ENCODE assay signal across 19 cellular contexts in genomic region chr10:63123963-63124362, GRCh38. TPM values are rescaled to one million over a fixed set of nuclear protein-coding genes. Genes with fewer than 3 reads are reported as not detected.
DNase-seq lines count a peak whose midpoint lies in the region; FAIRE-seq and TF ChIP-seq lines count a peak whose summit lies in the region.
"Had no signal": no experiment of that assay in that cellular context is flagged by ENCODE, and none has a peak within 500 bp of the region (broad histone marks: within the 10 kb centered on the region; RNA-seq: fewer than 3 reads in every experiment).

No MANE protein-coding gene starts in this region.

- H3K27me3 Mint-ChIP-seq in glutamatergic neuron (ENCODE audit: unreplicated experiment) = peaks cover 17% of the 10 kb centered on the region

- no peak for FAIRE-seq in frontal cortex (lab: Jason Lieb, UNC)
- FAIRE-seq: D721Med, GM12878, GM19239 had no signal

- peaks cover 24% of the 10 kb centered on the region for H3K9me3 Mint-ChIP-seq in glutamatergic neuron (ENCODE audit: unreplicated experiment)
- H3K9me3 Mint-ChIP-seq: CD4-positive, alpha-beta T cell had no signal

- no peak overlapping the region for H3K4me3 ChIP-seq in AG10803 (ENCODE audit: low read length)
- H3K4me3 ChIP-seq: GM12878, GM23248, HAP-1 had no signal

- H3K4me3 Mint-ChIP-seq in glutamatergic neuron (ENCODE audit: unreplicated experiment) = peak overlapping the region; percentile 25
- H3K4me3 Mint-ChIP-seq: CD4-positive, alpha-beta T cell had no signal

- peaks cover 17% of the 10 kb centered on the region for H3K4me1 Mint-ChIP-seq in glutamatergic neuron (ENCODE audit: low read depth, unreplicated experiment)

- DNase-seq in AG10803 (ENCODE audit: low read depth) (peak; percentile 42), M059J (ENCODE audit: low read depth) (peak; percentile 19), astrocyte of the hippocampus (ENCODE audit: low read depth, low spot score) (peak; percentile 58), glutamatergic neuron (no peak), LoVo (ENCODE audit: low spot score) (no peak), DMS153 treated with DMSO at 0.1 percent for 48 hours (lab: John Stamatoyannopoulos, UW; ENCODE audit: unreplicated experiment) (no peak), glomerular visceral epithelial cell (ENCODE audit: extremely low spot score) (no peak), frontal cortex (ENCODE audit: low spot score in 2 of 2) (no peak)
- DNase-seq: AML-193; Caco-2; CD4-positive, alpha-beta T cell; DMS79 treated with DMSO at 0.1 percent for 48 hours; GM23248; IMR-90; KBM-7 had no signal

- TF ChIP-seq CTCF in AG10803 (conservative IDR thresholded peaks at IDR 0.05; ENCODE audit: low read length) (no peak), glutamatergic neuron (IDR thresholded peaks at IDR 0.05; ENCODE audit: partially characterized antibody, unreplicated experiment) (no peak)

- peaks cover 27% of the 10 kb centered on the region for H3K36me3 Mint-ChIP-seq in glutamatergic neuron (ENCODE audit: unreplicated experiment)

- peak overlapping the region; percentile 38 for H3K27ac Mint-ChIP-seq in glutamatergic neuron (ENCODE audit: unreplicated experiment)
- H3K27ac Mint-ChIP-seq: CD4-positive, alpha-beta T cell had no signal

RNA-seq across cellular contexts. Expression of gene NRBF2, which starts 9.2 kb away (rescaled TPM):
- total RNA-seq in M059J (2014; rRNA removed; shearing (Covaris generic)) = 28.0 and 30.2 TPM in 2 replicates
- total RNA-seq in glutamatergic neuron (ENCODE audit: unreplicated experiment) = 31.0 TPM
- 20.4 TPM for total RNA-seq in frontal cortex

Comparison
In these comparisons a context has a peak if more than half of its experiments do, and no peak if none do; other contexts are left out.
1. DNase-seq: peak in AG10803 (single experiment), M059J (single experiment) and astrocyte of the hippocampus (single experiment); none in glutamatergic neuron (single experiment), LoVo (single experiment), DMS153 treated with DMSO at 0.1 percent for 48 hours (single experiment), glomerular visceral epithelial cell (single experiment) and frontal cortex (0 of 2).